In genomic region chr2:221490506-221491060, GRCh38 we compare ENCODE assay signal across 1 cellular context.
TF ChIP-seq lines count a peak whose summit lies in the region.

No MANE protein-coding gene starts in this region.

TF ChIP-seq in GM23338, 12 proteins besides CTCF, POLR2A, EP300 and RAD21 (continued from another document):
- no peak for TF ChIP-seq ZNF462 (CRISPR knock-in tag; IDR thresholded peaks at IDR 0.05)
- TF ChIP-seq STAT1 (IDR thresholded peaks at IDR 0.05; ENCODE audit: unreplicated experiment), result no peak
TF ChIP-seq in GM23338: peak in this region for 0.
